ENCODE assay signal across 8 cellular contexts in the genomic region with DNA sequence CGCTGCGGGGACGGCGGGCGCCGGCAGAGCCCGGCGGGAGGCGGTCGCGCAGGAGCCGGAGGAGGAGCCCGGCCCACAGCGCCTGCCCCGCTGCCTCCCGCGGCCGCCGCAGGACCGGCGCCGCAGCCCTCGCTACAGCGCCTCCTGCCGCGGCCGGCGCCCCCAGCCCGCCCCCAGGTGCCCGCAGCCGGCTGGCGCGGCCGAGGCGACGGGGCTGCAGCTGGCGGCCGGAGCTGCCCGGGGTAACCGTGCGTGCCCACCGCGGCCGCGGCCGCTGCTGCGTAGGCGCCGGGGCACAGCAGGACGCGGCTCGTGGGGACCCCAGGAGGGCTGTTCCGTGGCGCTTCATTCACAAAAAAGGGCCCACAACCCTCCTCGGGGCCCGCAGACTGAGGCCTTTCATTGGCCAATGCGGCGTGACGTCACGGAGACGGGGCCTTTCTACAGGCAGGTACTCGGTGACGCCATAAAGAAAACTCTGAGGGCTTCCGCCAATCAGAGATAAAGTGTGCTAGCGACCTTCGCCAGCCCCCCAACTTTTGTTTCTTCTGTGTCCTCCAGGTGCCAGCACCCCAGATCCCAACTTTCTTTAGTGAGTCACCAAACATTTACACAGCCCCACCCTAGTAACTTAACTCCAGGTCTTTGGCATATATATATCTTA. TPM values are rescaled to one million over a fixed set of nuclear protein-coding genes. Genes with fewer than 3 reads are reported as not detected.
DNase-seq lines count a peak whose midpoint lies in the region; ATAC-seq and TF ChIP-seq lines count a peak whose summit lies in the region.

A gene (minus strand): TSS at position 353 of the 664 bp plus-strand sequence. CDS start 465 bp downstream, outside the sequence.

- peaks cover 26% of the 10 kb centered on the region for H3K4me1 ChIP-seq in SJSA1 (replicated peaks)

- TF ChIP-seq RAD21 in Ishikawa (IDR thresholded peaks at IDR 0.05; ENCODE audit: low read depth), result no peak

- H3K36me3 ChIP-seq in SJSA1, result no peaks in the 10 kb centered on the region; the same call in 1 of the 2 replicates

- peaks cover 3% of the 10 kb centered on the region for H3K27me3 Mint-ChIP-seq in nephron progenitor cell (ENCODE audit: low read depth, poor library complexity)

- peak within 1 kb of the TSS; percentile 89 for H3K4me3 Mint-ChIP-seq in nephron progenitor cell

- DNase-seq in GM13976 (ENCODE audit: low spot score), result peak; percentile 79
- DNase-seq in SJSA1 (ENCODE audit: low read depth in 1 of 2, low spot score in 2 of 2), result peak; percentile 85 to 88
- DNase-seq in activated naive CD4-positive, alpha-beta T cell treated with Interleukin-2 at 50 U/mL for 16 hours, result peak; percentile 76
- DNase-seq in foreskin melanocyte, result peak; percentile 73
- DNase-seq in nephron progenitor cell, result peak; percentile 90
- DNase-seq in stimulated activated naive CD4-positive, alpha-beta T cell treated with Interleukin-2 at 50 U/mL for 16 hours (lab: John Stamatoyannopoulos, UW), result peak; percentile 60

- in situ Hi-C loops in GM13976 (cut with MboI; ENCODE audit: low sequenced_read_pairs, unreplicated experiment), result no loop called here

- peak within 1 kb of the TSS; percentile 84 for H3K4me3 ChIP-seq in SJSA1

- peak within 1 kb of the TSS; percentile 97 for H3K27ac Mint-ChIP-seq in nephron progenitor cell

- TF ChIP-seq EP300 in Ishikawa (IDR thresholded peaks at IDR 0.05; ENCODE audit: borderline replicate concordance), result no peak

- no peaks in the 10 kb centered on the region for H3K36me3 Mint-ChIP-seq in nephron progenitor cell (ENCODE audit: low read depth)

- H3K4me1 Mint-ChIP-seq in nephron progenitor cell, result peaks cover 59% of the 10 kb centered on the region

- ATAC-seq in GM19035 (IDR thresholded peaks at IDR 0.05; ENCODE audit: unreplicated experiment), result no peak

- H3K27me3 ChIP-seq in SJSA1 (replicated peaks), result no peaks in the 10 kb centered on the region

- no peak for TF ChIP-seq CTCF in GM13976 (IDR thresholded peaks at IDR 0.05; ENCODE audit: borderline replicate concordance, control extremely low read depth, extremely low read depth, insufficient read depth, missing control alignments)
- TF ChIP-seq CTCF in nephron progenitor cell (IDR thresholded peaks at IDR 0.05), result no peak

- H3K9me3 Mint-ChIP-seq in nephron progenitor cell, result no peaks in the 10 kb centered on the region

- peak within 1 kb of the TSS; percentile 35 for H3K27ac ChIP-seq in SJSA1

- no peaks in the 10 kb centered on the region for H3K9me3 ChIP-seq in SJSA1 (replicated peaks)

TF ChIP-seq in Ishikawa, 13 proteins besides CTCF, POLR2A, EP300 and RAD21:
- peak; percentile 92 for TF ChIP-seq CREB1 (IDR thresholded peaks at IDR 0.05; ENCODE audit: low read depth)
- TF ChIP-seq, protein P1, sequence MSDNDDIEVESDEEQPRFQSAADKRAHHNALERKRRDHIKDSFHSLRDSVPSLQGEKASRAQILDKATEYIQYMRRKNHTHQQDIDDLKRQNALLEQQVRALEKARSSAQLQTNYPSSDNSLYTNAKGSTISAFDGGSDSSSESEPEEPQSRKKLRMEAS (IDR thresholded peaks at IDR 0.05), result peak; percentile 13; the same call in 1 of the 2 replicates
- TF ChIP-seq, protein P2, sequence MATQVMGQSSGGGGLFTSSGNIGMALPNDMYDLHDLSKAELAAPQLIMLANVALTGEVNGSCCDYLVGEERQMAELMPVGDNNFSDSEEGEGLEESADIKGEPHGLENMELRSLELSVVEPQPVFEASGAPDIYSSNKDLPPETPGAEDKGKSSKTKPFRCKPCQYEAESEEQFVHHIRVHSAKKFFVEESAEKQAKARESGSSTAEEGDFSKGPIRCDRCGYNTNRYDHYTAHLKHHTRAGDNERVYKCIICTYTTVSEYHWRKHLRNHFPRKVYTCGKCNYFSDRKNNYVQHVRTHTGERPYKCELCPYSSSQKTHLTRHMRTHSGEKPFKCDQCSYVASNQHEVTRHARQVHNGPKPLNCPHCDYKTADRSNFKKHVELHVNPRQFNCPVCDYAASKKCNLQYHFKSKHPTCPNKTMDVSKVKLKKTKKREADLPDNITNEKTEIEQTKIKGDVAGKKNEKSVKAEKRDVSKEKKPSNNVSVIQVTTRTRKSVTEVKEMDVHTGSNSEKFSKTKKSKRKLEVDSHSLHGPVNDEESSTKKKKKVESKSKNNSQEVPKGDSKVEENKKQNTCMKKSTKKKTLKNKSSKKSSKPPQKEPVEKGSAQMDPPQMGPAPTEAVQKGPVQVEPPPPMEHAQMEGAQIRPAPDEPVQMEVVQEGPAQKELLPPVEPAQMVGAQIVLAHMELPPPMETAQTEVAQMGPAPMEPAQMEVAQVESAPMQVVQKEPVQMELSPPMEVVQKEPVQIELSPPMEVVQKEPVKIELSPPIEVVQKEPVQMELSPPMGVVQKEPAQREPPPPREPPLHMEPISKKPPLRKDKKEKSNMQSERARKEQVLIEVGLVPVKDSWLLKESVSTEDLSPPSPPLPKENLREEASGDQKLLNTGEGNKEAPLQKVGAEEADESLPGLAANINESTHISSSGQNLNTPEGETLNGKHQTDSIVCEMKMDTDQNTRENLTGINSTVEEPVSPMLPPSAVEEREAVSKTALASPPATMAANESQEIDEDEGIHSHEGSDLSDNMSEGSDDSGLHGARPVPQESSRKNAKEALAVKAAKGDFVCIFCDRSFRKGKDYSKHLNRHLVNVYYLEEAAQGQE (IDR thresholded peaks at IDR 0.05; ENCODE audit: low read depth), result no peak
- TF ChIP-seq EGR1 (IDR thresholded peaks at IDR 0.05), result 0 out of 2 replicates have a peak, but pooled peaks have one; percentile 38
- no peak for TF ChIP-seq ZBTB7A (IDR thresholded peaks at IDR 0.05; ENCODE audit: low read depth)
- no peak for TF ChIP-seq TAF1 (IDR thresholded peaks at IDR 0.05; ENCODE audit: low read depth)

RNA-seq across cellular contexts. Expression of the gene that starts here (rescaled TPM):
- total RNA-seq in SJSA1 (2014; rRNA removed; shearing (Covaris generic)), result 22.2 and 33.8 TPM in 2 replicates
